ENCODE assay signal across 18 cellular contexts in genomic region chr13:94129490-94129894, GRCh38.
DNase-seq lines count a peak whose midpoint lies in the region; ATAC-seq and TF ChIP-seq lines count a peak whose summit lies in the region.
"Had no signal": no experiment of that assay in that cellular context is flagged by ENCODE, and none has a peak within 500 bp of the region (broad histone marks: within the 10 kb centered on the region; RNA-seq: fewer than 3 reads in every experiment).

No MANE protein-coding gene starts in this region.

- H3K79me1 ChIP-seq in trophoblast cell (ENCODE audit: low read length): no peaks in the 10 kb centered on the region

- no peak overlapping the region for H3K4ac ChIP-seq in trophoblast cell (ENCODE audit: low read depth, low read length)

- no peak overlapping the region for H3K9ac ChIP-seq in trophoblast cell (ENCODE audit: low read length)

- peaks cover 4% of the 10 kb centered on the region for H3K27me3 Mint-ChIP-seq in activated naive CD8-positive, alpha-beta T cell treated with anti-CD3 and anti-CD28 coated beads, Interleukin-2, amount 50 U/mL, for 24 hours
- no peaks in the 10 kb centered on the region for H3K27me3 Mint-ChIP-seq in activated naive CD4-positive, alpha-beta T cell treated with anti-CD3 and anti-CD28 coated beads for 36 hours (ENCODE audit: low read depth)
- H3K27me3 Mint-ChIP-seq in osteocyte (ENCODE audit: unreplicated experiment): no peaks in the 10 kb centered on the region
- H3K27me3 Mint-ChIP-seq: activated naive CD4-positive, alpha-beta T cell treated with anti-CD3 and anti-CD28 coated beads, Interleukin-2, amount 50 U/mL, for 24 hours had no signal

- no CpG with 5 or more reads among the region's 2 CpGs for WGBS in trophoblast cell (ENCODE audit: extremely low coverage, insufficient coverage, insufficient read length)

- no peak overlapping the region for H4K91ac ChIP-seq in trophoblast cell (ENCODE audit: low read depth, low read length)

- intact Hi-C loops in sciatic nerve (cut with DNase I): no loop called here
- intact Hi-C loops in activated naive CD4-positive, alpha-beta T cell treated with anti-CD3 and anti-CD28 coated beads for 36 hours (cut with micrococcal nuclease): no loop called here

- no peak overlapping the region for H3K18ac ChIP-seq in trophoblast cell (ENCODE audit: low read length)

- H3K23ac ChIP-seq in trophoblast cell (ENCODE audit: low read length): no peak overlapping the region

- no peak overlapping the region for H2BK120ac ChIP-seq in trophoblast cell (ENCODE audit: insufficient read depth, low read length, poor library complexity)

- TF ChIP-seq CTCF in osteocyte (IDR thresholded peaks at IDR 0.05): no peak

- H4K12ac ChIP-seq in trophoblast cell (ENCODE audit: low read depth, low read length): no peak overlapping the region

- H3K4me3 ChIP-seq in ACC112 (ENCODE audit: low read depth, low read length) (no peak overlapping the region; the same call in 1 of the 2 replicates), trophoblast cell (ENCODE audit: low read depth, low read length) (no peak overlapping the region)
- H3K4me3 ChIP-seq: prostate gland, SK-N-MC had no signal

- no peaks in the 10 kb centered on the region for H3K9me3 Mint-ChIP-seq in activated naive CD8-positive, alpha-beta T cell treated with anti-CD3 and anti-CD28 coated beads, Interleukin-2, amount 50 U/mL, for 24 hours
- no peaks in the 10 kb centered on the region for H3K9me3 Mint-ChIP-seq in activated naive CD4-positive, alpha-beta T cell treated with anti-CD3 and anti-CD28 coated beads for 36 hours
- peaks cover 4% of the 10 kb centered on the region for H3K9me3 Mint-ChIP-seq in osteocyte (ENCODE audit: unreplicated experiment)
- H3K9me3 Mint-ChIP-seq: activated naive CD4-positive, alpha-beta T cell treated with anti-CD3 and anti-CD28 coated beads, Interleukin-2, amount 50 U/mL, for 24 hours; CD8-positive, alpha-beta memory T cell had no signal

- H4K8ac ChIP-seq in trophoblast cell (ENCODE audit: low read depth, low read length): no peak overlapping the region

- H3K27me3 ChIP-seq in ACC112 (ENCODE audit: insufficient read depth, low read length) (no peaks in the 10 kb centered on the region), trophoblast cell (ENCODE audit: insufficient read depth, low read length) (no peaks in the 10 kb centered on the region)

- no peaks in the 10 kb centered on the region for H3K36me3 Mint-ChIP-seq in activated naive CD8-positive, alpha-beta T cell treated with anti-CD3 and anti-CD28 coated beads, Interleukin-2, amount 50 U/mL, for 24 hours (ENCODE audit: low read depth)
- no peaks in the 10 kb centered on the region for H3K36me3 Mint-ChIP-seq in activated naive CD4-positive, alpha-beta T cell treated with anti-CD3 and anti-CD28 coated beads for 36 hours (ENCODE audit: low read depth)
- peaks cover 3% of the 10 kb centered on the region for H3K36me3 Mint-ChIP-seq in osteocyte (ENCODE audit: unreplicated experiment)
- H3K36me3 Mint-ChIP-seq: activated naive CD4-positive, alpha-beta T cell treated with anti-CD3 and anti-CD28 coated beads, Interleukin-2, amount 50 U/mL, for 24 hours had no signal

- DNase-seq in activated naive CD8-positive, alpha-beta T cell treated with anti-CD3 and anti-CD28 coated beads, Interleukin-2, amount 50 U/mL, for 24 hours: peak; percentile 7
- no peak for DNase-seq in sciatic nerve (ENCODE audit: low spot score)
- no peak for DNase-seq in activated naive CD4-positive, alpha-beta T cell treated with anti-CD3 and anti-CD28 coated beads for 36 hours
- DNase-seq in osteocyte (ENCODE audit: extremely low spot score, unreplicated experiment): no peak
- DNase-seq in trophoblast cell: no peak
- DNase-seq: activated T-cell treated with anti-CD3 and anti-CD28 coated beads, Interleukin-2, amount 50 U/mL, for 48 hours; CD8-positive, alpha-beta memory T cell; DND-41; effector memory CD4-positive, alpha-beta T cell; NCI-H1105 treated with DMSO at 0.1 percent for 48 hours; NCI-H2081; WERI-Rb-1 had no signal

- H3K36me3 ChIP-seq in ACC112 (ENCODE audit: insufficient read depth, low read length) (no peaks in the 10 kb centered on the region), trophoblast cell (ENCODE audit: control insufficient read depth in 1 of 2, insufficient read depth in 2 of 2, low read length in 2 of 2) (no peaks in the 10 kb centered on the region)
- H3K36me3 ChIP-seq: prostate gland, WERI-Rb-1 had no signal

- H3K4me1 ChIP-seq in ACC112 (ENCODE audit: control insufficient read depth, insufficient read depth, low read length, unreplicated experiment): peaks cover 3% of the 10 kb centered on the region
- H3K4me1 ChIP-seq in trophoblast cell (ENCODE audit: control insufficient read depth in 1 of 2, insufficient read depth in 2 of 2, low read length in 2 of 2): no peaks in the 10 kb centered on the region
- H3K4me1 ChIP-seq: prostate gland had no signal

- no peak overlapping the region for H3K27ac ChIP-seq in ACC112 (ENCODE audit: low read depth, low read length)
- H3K27ac ChIP-seq in trophoblast cell (ENCODE audit: low read depth, low read length): no peak overlapping the region
- H3K27ac ChIP-seq: SK-N-MC, WERI-Rb-1 had no signal

- no peak overlapping the region for H3K4me2 ChIP-seq in trophoblast cell (ENCODE audit: low read length)

- H2BK5ac ChIP-seq in trophoblast cell (ENCODE audit: low read depth, low read length, poor library complexity): no peak overlapping the region

- no peaks in the 10 kb centered on the region for H3K9me3 ChIP-seq in trophoblast cell (ENCODE audit: insufficient read depth, low read depth, low read length)
- H3K9me3 ChIP-seq: prostate gland had no signal

- peaks cover 17% of the 10 kb centered on the region for H3K4me1 Mint-ChIP-seq in activated naive CD8-positive, alpha-beta T cell treated with anti-CD3 and anti-CD28 coated beads, Interleukin-2, amount 50 U/mL, for 24 hours
- H3K4me1 Mint-ChIP-seq in activated naive CD4-positive, alpha-beta T cell treated with anti-CD3 and anti-CD28 coated beads for 36 hours (ENCODE audit: low read depth): no peaks in the 10 kb centered on the region
- peaks cover 31% of the 10 kb centered on the region for H3K4me1 Mint-ChIP-seq in osteocyte (ENCODE audit: unreplicated experiment)
- H3K4me1 Mint-ChIP-seq: activated naive CD4-positive, alpha-beta T cell treated with anti-CD3 and anti-CD28 coated beads, Interleukin-2, amount 50 U/mL, for 24 hours; CD8-positive, alpha-beta memory T cell had no signal

- CTCF ChIA-PET in activated naive CD4-positive, alpha-beta T cell treated with anti-CD3 and anti-CD28 coated beads for 36 hours (lab: Charles Lee): no interaction called here

- no peak overlapping the region for H2BK12ac ChIP-seq in trophoblast cell (ENCODE audit: low read length)

- H2AK5ac ChIP-seq in trophoblast cell (ENCODE audit: low read length): no peak overlapping the region

- peak overlapping the region; percentile 65 for H2AFZ ChIP-seq in ACC112 (ENCODE audit: low read length, unreplicated experiment)
- no peak overlapping the region for H2AFZ ChIP-seq in trophoblast cell (ENCODE audit: insufficient read depth, low read length, poor library complexity)

- no peak overlapping the region for H3K4me3 Mint-ChIP-seq in activated naive CD8-positive, alpha-beta T cell treated with anti-CD3 and anti-CD28 coated beads, Interleukin-2, amount 50 U/mL, for 24 hours
- no peak overlapping the region for H3K4me3 Mint-ChIP-seq in activated naive CD4-positive, alpha-beta T cell treated with anti-CD3 and anti-CD28 coated beads for 36 hours
- no peak overlapping the region for H3K4me3 Mint-ChIP-seq in osteocyte (ENCODE audit: unreplicated experiment)
- H3K4me3 Mint-ChIP-seq: activated naive CD4-positive, alpha-beta T cell treated with anti-CD3 and anti-CD28 coated beads, Interleukin-2, amount 50 U/mL, for 24 hours; CD8-positive, alpha-beta memory T cell had no signal

- H3K27ac Mint-ChIP-seq in activated naive CD8-positive, alpha-beta T cell treated with anti-CD3 and anti-CD28 coated beads, Interleukin-2, amount 50 U/mL, for 24 hours: peak overlapping the region; percentile 11
- H3K27ac Mint-ChIP-seq in activated naive CD4-positive, alpha-beta T cell treated with anti-CD3 and anti-CD28 coated beads for 36 hours: no peak overlapping the region
- H3K27ac Mint-ChIP-seq in osteocyte (ENCODE audit: unreplicated experiment): no peak overlapping the region
- H3K27ac Mint-ChIP-seq: activated naive CD4-positive, alpha-beta T cell treated with anti-CD3 and anti-CD28 coated beads, Interleukin-2, amount 50 U/mL, for 24 hours; CD8-positive, alpha-beta memory T cell had no signal

- ATAC-seq in HG02610 (IDR thresholded peaks at IDR 0.05; ENCODE audit: unreplicated experiment) (peak; percentile 52), sciatic nerve (peak; percentile 55)
- peak; percentile 87 for ATAC-seq in activated naive CD8-positive, alpha-beta T cell treated with anti-CD3 and anti-CD28 coated beads, Interleukin-2, amount 50 U/mL, for 24 hours
- ATAC-seq: esophagus mucosa had no signal

- H3K14ac ChIP-seq in trophoblast cell (ENCODE audit: low read length): no peak overlapping the region

- H3K79me2 ChIP-seq in ACC112 (ENCODE audit: control insufficient read depth, insufficient read depth, low read length, unreplicated experiment) (no peaks in the 10 kb centered on the region), trophoblast cell (ENCODE audit: control insufficient read depth, insufficient read depth, low read length, poor library complexity) (no peaks in the 10 kb centered on the region)
